In the genomic region with DNA sequence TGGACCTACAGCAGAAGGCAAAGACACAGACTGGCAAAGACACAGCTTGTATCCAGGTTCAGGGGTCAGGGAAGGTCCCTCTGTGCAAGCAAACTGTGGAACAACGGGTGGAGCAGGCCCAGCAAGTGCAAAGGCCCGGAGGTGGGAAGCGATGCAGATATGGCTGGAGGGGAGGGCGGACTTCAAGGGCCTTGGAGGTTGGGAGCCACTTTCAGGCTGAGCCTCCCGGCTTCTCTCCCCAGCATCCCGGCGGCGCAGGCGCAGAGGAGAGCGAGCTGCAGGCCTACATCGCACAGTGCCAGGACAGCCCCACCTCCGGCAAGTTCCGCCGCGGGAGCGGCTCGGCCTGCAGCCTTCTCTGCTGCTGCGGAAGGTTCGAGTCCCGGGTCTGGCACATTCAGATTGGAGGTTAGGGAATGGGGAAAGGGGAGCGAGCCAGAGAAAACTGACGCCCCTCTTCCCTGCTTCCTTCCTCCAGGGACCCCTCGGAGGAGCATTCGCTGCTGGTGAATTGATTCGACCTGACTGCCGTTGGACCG, we compare ENCODE assay signal across 1 cellular context.
TF ChIP-seq lines count a peak whose summit lies in the region.

No MANE protein-coding gene starts in this region.

TF ChIP-seq in GM12878, 131 proteins besides CTCF, POLR2A, EP300 and RAD21:
- TF ChIP-seq, protein P1, sequence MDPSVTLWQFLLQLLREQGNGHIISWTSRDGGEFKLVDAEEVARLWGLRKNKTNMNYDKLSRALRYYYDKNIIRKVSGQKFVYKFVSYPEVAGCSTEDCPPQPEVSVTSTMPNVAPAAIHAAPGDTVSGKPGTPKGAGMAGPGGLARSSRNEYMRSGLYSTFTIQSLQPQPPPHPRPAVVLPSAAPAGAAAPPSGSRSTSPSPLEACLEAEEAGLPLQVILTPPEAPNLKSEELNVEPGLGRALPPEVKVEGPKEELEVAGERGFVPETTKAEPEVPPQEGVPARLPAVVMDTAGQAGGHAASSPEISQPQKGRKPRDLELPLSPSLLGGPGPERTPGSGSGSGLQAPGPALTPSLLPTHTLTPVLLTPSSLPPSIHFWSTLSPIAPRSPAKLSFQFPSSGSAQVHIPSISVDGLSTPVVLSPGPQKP (IDR thresholded peaks at IDR 0.05; ENCODE audit: low read depth, low read length) = no peak
- TF ChIP-seq ZNF24 (IDR thresholded peaks at IDR 0.05) = no peak
- TF ChIP-seq SIN3A (IDR thresholded peaks at IDR 0.05; ENCODE audit: low read depth, low read length) = no peak
- no peak for TF ChIP-seq POLR2AphosphoS5 (IDR thresholded peaks at IDR 0.05; ENCODE audit: low read length)
- no peak for TF ChIP-seq RCOR1 (conservative IDR thresholded peaks at IDR 0.05; ENCODE audit: low read depth, low read length)
- no peak for TF ChIP-seq JUNB (IDR thresholded peaks at IDR 0.05)
- TF ChIP-seq, protein P2, sequence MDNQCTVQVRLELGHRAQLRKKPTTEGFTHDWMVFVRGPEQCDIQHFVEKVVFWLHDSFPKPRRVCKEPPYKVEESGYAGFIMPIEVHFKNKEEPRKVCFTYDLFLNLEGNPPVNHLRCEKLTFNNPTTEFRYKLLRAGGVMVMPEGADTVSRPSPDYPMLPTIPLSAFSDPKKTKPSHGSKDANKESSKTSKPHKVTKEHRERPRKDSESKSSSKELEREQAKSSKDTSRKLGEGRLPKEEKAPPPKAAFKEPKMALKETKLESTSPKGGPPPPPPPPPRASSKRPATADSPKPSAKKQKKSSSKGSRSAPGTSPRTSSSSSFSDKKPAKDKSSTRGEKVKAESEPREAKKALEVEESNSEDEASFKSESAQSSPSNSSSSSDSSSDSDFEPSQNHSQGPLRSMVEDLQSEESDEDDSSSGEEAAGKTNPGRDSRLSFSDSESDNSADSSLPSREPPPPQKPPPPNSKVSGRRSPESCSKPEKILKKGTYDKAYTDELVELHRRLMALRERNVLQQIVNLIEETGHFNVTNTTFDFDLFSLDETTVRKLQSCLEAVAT (IDR thresholded peaks at IDR 0.05) = no peak
- no peak for TF ChIP-seq ASH2L (IDR thresholded peaks at IDR 0.05; ENCODE audit: borderline replicate concordance, low read depth)
- TF ChIP-seq, protein P3, sequence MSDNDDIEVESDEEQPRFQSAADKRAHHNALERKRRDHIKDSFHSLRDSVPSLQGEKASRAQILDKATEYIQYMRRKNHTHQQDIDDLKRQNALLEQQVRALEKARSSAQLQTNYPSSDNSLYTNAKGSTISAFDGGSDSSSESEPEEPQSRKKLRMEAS (IDR thresholded peaks at IDR 0.05; ENCODE audit: low read depth, low read length) = no peak
- TF ChIP-seq SMC3 (IDR thresholded peaks at IDR 0.05; ENCODE audit: borderline replicate concordance, low read length) = no peak
- TF ChIP-seq PAX5 (IDR thresholded peaks at IDR 0.05; ENCODE audit: borderline replicate concordance, low read depth, low read length) = no peak
- TF ChIP-seq EZH2 (IDR thresholded peaks at IDR 0.05; ENCODE audit: borderline replicate concordance, control insufficient read depth, low read depth, low read length) = no peak
- TF ChIP-seq, protein P4, sequence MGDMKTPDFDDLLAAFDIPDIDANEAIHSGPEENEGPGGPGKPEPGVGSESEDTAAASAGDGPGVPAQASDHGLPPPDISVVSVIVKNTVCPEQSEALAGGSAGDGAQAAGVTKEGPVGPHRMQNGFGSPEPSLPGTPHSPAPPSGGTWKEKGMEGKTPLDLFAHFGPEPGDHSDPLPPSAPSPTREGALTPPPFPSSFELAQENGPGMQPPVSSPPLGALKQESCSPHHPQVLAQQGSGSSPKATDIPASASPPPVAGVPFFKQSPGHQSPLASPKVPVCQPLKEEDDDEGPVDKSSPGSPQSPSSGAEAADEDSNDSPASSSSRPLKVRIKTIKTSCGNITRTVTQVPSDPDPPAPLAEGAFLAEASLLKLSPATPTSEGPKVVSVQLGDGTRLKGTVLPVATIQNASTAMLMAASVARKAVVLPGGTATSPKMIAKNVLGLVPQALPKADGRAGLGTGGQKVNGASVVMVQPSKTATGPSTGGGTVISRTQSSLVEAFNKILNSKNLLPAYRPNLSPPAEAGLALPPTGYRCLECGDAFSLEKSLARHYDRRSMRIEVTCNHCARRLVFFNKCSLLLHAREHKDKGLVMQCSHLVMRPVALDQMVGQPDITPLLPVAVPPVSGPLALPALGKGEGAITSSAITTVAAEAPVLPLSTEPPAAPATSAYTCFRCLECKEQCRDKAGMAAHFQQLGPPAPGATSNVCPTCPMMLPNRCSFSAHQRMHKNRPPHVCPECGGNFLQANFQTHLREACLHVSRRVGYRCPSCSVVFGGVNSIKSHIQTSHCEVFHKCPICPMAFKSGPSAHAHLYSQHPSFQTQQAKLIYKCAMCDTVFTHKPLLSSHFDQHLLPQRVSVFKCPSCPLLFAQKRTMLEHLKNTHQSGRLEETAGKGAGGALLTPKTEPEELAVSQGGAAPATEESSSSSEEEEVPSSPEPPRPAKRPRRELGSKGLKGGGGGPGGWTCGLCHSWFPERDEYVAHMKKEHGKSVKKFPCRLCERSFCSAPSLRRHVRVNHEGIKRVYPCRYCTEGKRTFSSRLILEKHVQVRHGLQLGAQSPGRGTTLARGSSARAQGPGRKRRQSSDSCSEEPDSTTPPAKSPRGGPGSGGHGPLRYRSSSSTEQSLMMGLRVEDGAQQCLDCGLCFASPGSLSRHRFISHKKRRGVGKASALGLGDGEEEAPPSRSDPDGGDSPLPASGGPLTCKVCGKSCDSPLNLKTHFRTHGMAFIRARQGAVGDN (IDR thresholded peaks at IDR 0.05) = no peak
TF ChIP-seq in GM12878: peak in this region for 0.
